ENCODE assay signal across 1 cellular context in genomic region chr12:62860501-62861156, GRCh38.
TF ChIP-seq lines count a peak whose summit lies in the region.

No MANE protein-coding gene starts in this region.

TF ChIP-seq in K562, 482 proteins besides CTCF, POLR2A, EP300 and RAD21 (continued from another document):
- no peak for TF ChIP-seq CCNT2 (IDR thresholded peaks at IDR 0.05; ENCODE audit: borderline replicate concordance, extremely low read depth, insufficient read length, low read depth, low read length)
